8 cellular contexts compared by ENCODE assay signal in genomic region chr19:20051841-20052768, GRCh38. TPM values are rescaled to one million over a fixed set of nuclear protein-coding genes. Genes with fewer than 3 reads are reported as not detected.
DNase-seq lines count a peak whose midpoint lies in the region; ATAC-seq and TF ChIP-seq lines count a peak whose summit lies in the region.

No MANE protein-coding gene starts in this region.

- intact Hi-C loops in MCF 10A (cut with micrococcal nuclease) = no loop called here

- in situ Hi-C loops in T47D (cut with HindIII; ENCODE audit: low pct_unique_long_range_greater_than_20kb, low sequenced_read_pairs) = no loop called here

- ATAC-seq in HG03196 (IDR thresholded peaks at IDR 0.05; ENCODE audit: unreplicated experiment) = peak; percentile 88

- CTCF ChIA-PET in MCF 10A (lab: Yijun Ruan, JAX) = interaction anchor here (0.6 kb wide), 2 partner anchors 15 to 33 kb away, joined by 3 read pairs; no protein-coding TSS in a partner anchor

- peaks cover 28% of the 10 kb centered on the region for H3K9me3 Mint-ChIP-seq in MCF 10A (ENCODE audit: unreplicated experiment)

- no peak overlapping the region for H3K4me3 Mint-ChIP-seq in MCF 10A (ENCODE audit: unreplicated experiment)

- DNase-seq in T47D (ENCODE audit: low read depth in 1 of 2, low spot score in 1 of 2) (peak; percentile 60 to 98), MCF 10A (ENCODE audit: unreplicated experiment) (no peak), NCI-H774 (lab: John Stamatoyannopoulos, UW) (peak; percentile 92), activated T-cell treated with anti-CD3 and anti-CD28 coated beads for 24 hours (ENCODE audit: low read depth) (peak; percentile 67), epithelial cell of prostate (ENCODE audit: low read depth, low spot score) (peak; percentile 91), middle frontal gyrus (ENCODE audit: extremely low spot score, low spot score) (peak; percentile 95)
- DNase-seq in stimulated activated CD8-positive, alpha-beta memory T cell treated with anti-CD3 and anti-CD28 coated beads, Interleukin-15, amount 100 ng/mL, for 48 hours (ENCODE audit: low read depth in 2 of 2) = peak; percentile 49 to 63

- no peak overlapping the region for H3K27ac Mint-ChIP-seq in MCF 10A (ENCODE audit: low read depth, unreplicated experiment)

- peak overlapping the region; percentile 81 for H3K27ac ChIP-seq in epithelial cell of prostate

- BruUV-seq in MCF 10A (replicated peaks; lab: Mats Ljungman, UMichigan) = no TSS peak

- H3K27me3 Mint-ChIP-seq in MCF 10A (ENCODE audit: insufficient read depth, unreplicated experiment) = no peaks in the 10 kb centered on the region

- peaks cover 5% of the 10 kb centered on the region for H3K36me3 Mint-ChIP-seq in MCF 10A (ENCODE audit: insufficient read depth, unreplicated experiment)

- H3K4me1 Mint-ChIP-seq in MCF 10A (ENCODE audit: insufficient read depth, unreplicated experiment) = no peaks in the 10 kb centered on the region

- POLR2A ChIA-PET in MCF 10A (lab: Yijun Ruan, JAX) = no interaction called here

- no peak for TF ChIP-seq CTCF in MCF 10A (IDR thresholded peaks at IDR 0.05; ENCODE audit: unreplicated experiment)

RNA-seq across cellular contexts. Expression of gene ZNF682, which starts 12.8 kb away (rescaled TPM):
- not detected in 2 replicates for total RNA-seq in MCF 10A (2022)

RNA-seq across cellular contexts. Expression of gene ZNF90, which starts 25.7 kb away (rescaled TPM):
- total RNA-seq in MCF 10A (2022) = not detected in 2 replicates
